16 cellular contexts compared by ENCODE assay signal in genomic region chr2:41500895-41501294, GRCh38.
DNase-seq lines count a peak whose midpoint lies in the region; ATAC-seq and TF ChIP-seq lines count a peak whose summit lies in the region.
"Had no signal": no experiment of that assay in that cellular context is flagged by ENCODE, and none has a peak within 500 bp of the region (broad histone marks: within the 10 kb centered on the region; RNA-seq: fewer than 3 reads in every experiment).

No MANE protein-coding gene starts in this region.

- H3K79me2 ChIP-seq in GM23338 (replicated peaks; ENCODE audit: insufficient read depth) (no peaks in the 10 kb centered on the region), PC-3 (ENCODE audit: low read length) (no peaks in the 10 kb centered on the region), mesendoderm (ENCODE audit: control insufficient read depth, insufficient read depth, low read length) (no peaks in the 10 kb centered on the region)

- no peak overlapping the region for H3K18ac ChIP-seq in mesendoderm (ENCODE audit: low read length)

- H3K9me3 Mint-ChIP-seq in GM23338 = peaks cover 77% of the 10 kb centered on the region
- peaks cover 8% of the 10 kb centered on the region for H3K9me3 Mint-ChIP-seq in activated T-helper 17 cell treated with anti-CD3 and anti-CD28 coated beads, Interleukin-2, amount 50 U/mL, for 72 hours

- no peak overlapping the region for H3K23ac ChIP-seq in mesendoderm (ENCODE audit: low read length)

- POLR2A ChIA-PET in PC-3 (lab: Charles Lee; ENCODE audit: unreplicated experiment) = no interaction called here

- no peak overlapping the region for H3K4me2 ChIP-seq in GM23338
- no peak overlapping the region for H3K4me2 ChIP-seq in PC-3 (ENCODE audit: low read length)
- no peak overlapping the region for H3K4me2 ChIP-seq in mesendoderm (ENCODE audit: low read length)
- H3K4me2 ChIP-seq: KMS-11 had no signal

- H3K9ac ChIP-seq in PC-3 (ENCODE audit: low read length) = no peak overlapping the region
- H3K9ac ChIP-seq in mesendoderm (ENCODE audit: low read length) = no peak overlapping the region
- H3K9ac ChIP-seq: KMS-11 had no signal

- no peak for ATAC-seq in GM23338
- ATAC-seq in PC-3 = no peak
- no peak for ATAC-seq in GM21576 (IDR thresholded peaks at IDR 0.05; ENCODE audit: unreplicated experiment)
- no peak for ATAC-seq in activated T-helper 17 cell treated with anti-CD3 and anti-CD28 coated beads, Interleukin-2, amount 50 U/mL, for 72 hours (replicated peaks)

- no peak overlapping the region for H3K4ac ChIP-seq in mesendoderm (ENCODE audit: low read depth, low read length)

- H3K4me3 ChIP-seq in GM23338 (no peak overlapping the region), PC-3 (ENCODE audit: low read length) (no peak overlapping the region), mesendoderm (ENCODE audit: low read length) (no peak overlapping the region)

- no peak overlapping the region for H4K8ac ChIP-seq in mesendoderm (ENCODE audit: low read depth, low read length)

- H4K5ac ChIP-seq in mesendoderm (ENCODE audit: low read length) = no peak overlapping the region

- no peaks in the 10 kb centered on the region for H3K4me1 Mint-ChIP-seq in GM23338
- no peaks in the 10 kb centered on the region for H3K4me1 Mint-ChIP-seq in activated T-helper 17 cell treated with anti-CD3 and anti-CD28 coated beads, Interleukin-2, amount 50 U/mL, for 72 hours
- H3K4me1 Mint-ChIP-seq: CD4-positive, CD25-positive, alpha-beta regulatory T cell; H9 had no signal

- H3F3A ChIP-seq in GM23338 (replicated peaks; ENCODE audit: low read depth) (no peaks in the 10 kb centered on the region), PC-3 (ENCODE audit: low read length, unreplicated experiment) (no peaks in the 10 kb centered on the region)

- H3K27me3 Mint-ChIP-seq in GM23338 (ENCODE audit: insufficient read depth, low read depth, poor library complexity) = peaks cover 2% of the 10 kb centered on the region
- no peaks in the 10 kb centered on the region for H3K27me3 Mint-ChIP-seq in activated T-helper 17 cell treated with anti-CD3 and anti-CD28 coated beads, Interleukin-2, amount 50 U/mL, for 72 hours
- H3K27me3 Mint-ChIP-seq: CD4-positive, CD25-positive, alpha-beta regulatory T cell had no signal

- H2BK5ac ChIP-seq in mesendoderm (ENCODE audit: low read length) = no peak overlapping the region

- peaks cover 25% of the 10 kb centered on the region for H3K9me3 ChIP-seq in PC-3 (ENCODE audit: low read length)

- no peak overlapping the region for H3K4me3 Mint-ChIP-seq in GM23338
- H3K4me3 Mint-ChIP-seq in activated T-helper 17 cell treated with anti-CD3 and anti-CD28 coated beads, Interleukin-2, amount 50 U/mL, for 72 hours = no peak overlapping the region
- H3K4me3 Mint-ChIP-seq: CD4-positive, CD25-positive, alpha-beta regulatory T cell; H9 had no signal

- no peak overlapping the region for H2BK120ac ChIP-seq in mesendoderm (ENCODE audit: low read depth, low read length)

- intact Hi-C loops in PC-3 (cut with micrococcal nuclease) = no loop called here

- TF ChIP-seq CTCF in GM23338 (conservative IDR thresholded peaks at IDR 0.05; ENCODE audit: low read depth in 2 of 2) = no peak
- no peak for TF ChIP-seq CTCF in PC-3 (conservative IDR thresholded peaks at IDR 0.05; ENCODE audit: low read depth, low read length)

- DNase-seq in NCI-H2227 (lab: John Stamatoyannopoulos, UW; ENCODE audit: unreplicated experiment) (peak; percentile 13), NCI-H2227 treated with DMSO at 0.1 percent for 48 hours (lab: John Stamatoyannopoulos, UW) (no peak), GM23338 (ENCODE audit: low spot score) (peak; percentile 39), PC-3 (peak; percentile 2), mesendoderm (peak; percentile 29), 8988T (no peak)
- DNase-seq: ACHN; BE2C; C1 segment of cervical spinal cord; Caco-2; CD4-positive, CD25-positive, alpha-beta regulatory T cell; GDM1; H9 had no signal

- no TSS peak for BruUV-seq in PC-3 (replicated peaks; lab: Mats Ljungman, UMichigan)

- H4K20me1 ChIP-seq in GM23338 (replicated peaks; ENCODE audit: insufficient read depth) (no peaks in the 10 kb centered on the region), PC-3 (ENCODE audit: low read length) (no peaks in the 10 kb centered on the region)

- H3K4me1 ChIP-seq in GM23338 (ENCODE audit: insufficient read depth) (no peaks in the 10 kb centered on the region), PC-3 (ENCODE audit: insufficient read depth, low read length) (no peaks in the 10 kb centered on the region), mesendoderm (ENCODE audit: control insufficient read depth, low read depth, low read length) (no peaks in the 10 kb centered on the region)
- H3K4me1 ChIP-seq: BE2C, Caco-2 had no signal

- peaks cover 55% of the 10 kb centered on the region for H3K36me3 Mint-ChIP-seq in GM23338 (ENCODE audit: low read depth)
- H3K36me3 Mint-ChIP-seq in activated T-helper 17 cell treated with anti-CD3 and anti-CD28 coated beads, Interleukin-2, amount 50 U/mL, for 72 hours (ENCODE audit: low read depth) = no peaks in the 10 kb centered on the region
- H3K36me3 Mint-ChIP-seq: CD4-positive, CD25-positive, alpha-beta regulatory T cell had no signal

- H2BK15ac ChIP-seq in mesendoderm (replicated peaks; ENCODE audit: low read depth) = no peak overlapping the region

- no peak overlapping the region for H3K56ac ChIP-seq in mesendoderm (ENCODE audit: low read length)

- no peak overlapping the region for H3K27ac Mint-ChIP-seq in GM23338
- H3K27ac Mint-ChIP-seq in activated T-helper 17 cell treated with anti-CD3 and anti-CD28 coated beads, Interleukin-2, amount 50 U/mL, for 72 hours = no peak overlapping the region
- H3K27ac Mint-ChIP-seq: CD4-positive, CD25-positive, alpha-beta regulatory T cell; H9 had no signal

- no peak overlapping the region for H2AK5ac ChIP-seq in mesendoderm (ENCODE audit: low read length)

- H3K36me3 ChIP-seq in GM23338 (ENCODE audit: insufficient read depth) (peaks cover 21% of the 10 kb centered on the region), PC-3 (ENCODE audit: low read depth, low read length) (no peaks in the 10 kb centered on the region; the same call in 1 of the 2 replicates), mesendoderm (ENCODE audit: control insufficient read depth, insufficient read depth, low read length) (no peaks in the 10 kb centered on the region)
- H3K36me3 ChIP-seq: BE2C had no signal

- H3K27ac ChIP-seq in GM23338 (ENCODE audit: low read depth) (no peak overlapping the region), PC-3 (ENCODE audit: low read length) (no peak overlapping the region), mesendoderm (ENCODE audit: low read depth, low read length) (no peak overlapping the region)
- H3K27ac ChIP-seq: KMS-11 had no signal

- H2AFZ ChIP-seq in GM23338 (no peak overlapping the region), PC-3 (ENCODE audit: low read length) (no peak overlapping the region)

- H3K79me1 ChIP-seq in mesendoderm (ENCODE audit: low read length) = no peaks in the 10 kb centered on the region

- H3K27me3 ChIP-seq in GM23338 (ENCODE audit: insufficient read depth) (no peaks in the 10 kb centered on the region), PC-3 (ENCODE audit: low read length) (no peaks in the 10 kb centered on the region), mesendoderm (ENCODE audit: insufficient read depth, low read length, poor library complexity) (no peaks in the 10 kb centered on the region)

- CTCF ChIA-PET in PC-3 (lab: Charles Lee) = no interaction called here

- no CpG with 5 or more reads among the region's 2 CpGs for WGBS in mesendoderm (ENCODE audit: extremely low coverage, insufficient coverage, low lambda C conversion rate)

- H3K9me2 ChIP-seq in GM23338 (ENCODE audit: insufficient read depth) (no peaks in the 10 kb centered on the region), PC-3 (replicated peaks; ENCODE audit: low read length) (no peaks in the 10 kb centered on the region)

TF ChIP-seq in GM23338, 12 proteins besides CTCF, POLR2A, EP300 and RAD21 (continues in another document):
- TF ChIP-seq, protein P1, sequence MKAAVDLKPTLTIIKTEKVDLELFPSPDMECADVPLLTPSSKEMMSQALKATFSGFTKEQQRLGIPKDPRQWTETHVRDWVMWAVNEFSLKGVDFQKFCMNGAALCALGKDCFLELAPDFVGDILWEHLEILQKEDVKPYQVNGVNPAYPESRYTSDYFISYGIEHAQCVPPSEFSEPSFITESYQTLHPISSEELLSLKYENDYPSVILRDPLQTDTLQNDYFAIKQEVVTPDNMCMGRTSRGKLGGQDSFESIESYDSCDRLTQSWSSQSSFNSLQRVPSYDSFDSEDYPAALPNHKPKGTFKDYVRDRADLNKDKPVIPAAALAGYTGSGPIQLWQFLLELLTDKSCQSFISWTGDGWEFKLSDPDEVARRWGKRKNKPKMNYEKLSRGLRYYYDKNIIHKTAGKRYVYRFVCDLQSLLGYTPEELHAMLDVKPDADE (IDR thresholded peaks at IDR 0.05) = no peak

Comparison
In these comparisons a context has a peak if more than half of its experiments do, and no peak if none do; other contexts are left out.
1. DNase-seq: peak in NCI-H2227 (single experiment), GM23338 (single experiment), PC-3 (single experiment) and mesendoderm (single experiment); none in NCI-H2227 treated with DMSO at 0.1 percent for 48 hours (single experiment) and 8988T (single experiment).